In the genomic region with DNA sequence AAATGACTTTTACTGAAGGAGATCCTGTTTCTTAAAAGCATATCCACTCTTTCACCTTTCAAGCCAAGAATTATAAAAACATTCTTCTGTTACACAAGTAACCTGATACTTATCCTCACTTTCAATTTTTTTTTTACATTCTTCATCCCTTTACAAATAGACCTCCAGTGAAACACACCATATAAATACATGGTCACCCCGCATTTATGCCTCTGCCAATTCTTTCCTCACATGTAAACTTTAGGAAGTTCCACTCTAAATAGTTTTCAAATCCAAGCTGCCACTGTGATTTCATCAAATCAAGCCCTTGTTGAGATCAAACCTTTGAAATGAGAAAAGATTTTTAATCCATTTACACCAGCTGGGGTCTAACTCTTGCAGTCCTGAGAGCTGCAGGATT, we compare ENCODE assay signal across 23 cellular contexts.
"Had no signal": no experiment of that assay in that cellular context is flagged by ENCODE, and none has a peak within 500 bp of the region (broad histone marks: within the 10 kb centered on the region; RNA-seq: fewer than 3 reads in every experiment).

No MANE protein-coding gene starts in this region.

- H3K4me1 Mint-ChIP-seq: central memory CD8-positive, alpha-beta T cell had no signal

- H3K9me3 ChIP-seq: neutrophil, pancreas, thyroid gland had no signal

- DNase-seq: cortex of kidney; effector memory CD4-positive, alpha-beta T cell; kidney; left cardiac atrium; left lung; mesenchymal stem cell; midbrain; naive thymus-derived CD4-positive, alpha-beta T cell; pancreas; stimulated activated CD4-positive, alpha-beta T cell treated with anti-CD3 and anti-CD28 coated beads, Interleukin-12 subunit alpha, Interleukin-12 subunit beta, amount 100 ng/mL, for 4 hours; stimulated activated CD4-positive, alpha-beta T cell treated with anti-CD3 and anti-CD28 coated beads, Interleukin-1b, Interleukin-23, amount 100 ng/mL, for 48 hours; stimulated activated CD4-positive, alpha-beta T cell treated with anti-CD3 and anti-CD28 coated beads, Interleukin-4, amount 100 ng/mL, for 24 hours; stimulated activated naive CD4-positive, alpha-beta T cell treated with Interleukin-2 at 50 U/mL for 16 hours; stomach; thyroid gland; trophoblast cell had no signal

- H3K4me1 ChIP-seq: left lung, pancreas had no signal

- H3K4me2 ChIP-seq: smooth muscle cell had no signal

- H3K27ac ChIP-seq: esophagus muscularis mucosa, left lung, neutrophil, pancreas, right atrium auricular region, stomach, thyroid gland had no signal

- H3K4me3 Mint-ChIP-seq: central memory CD8-positive, alpha-beta T cell; naive thymus-derived CD4-positive, alpha-beta T cell; stimulated activated effector memory CD8-positive, alpha-beta T cell treated with anti-CD3 and anti-CD28 coated beads, Interleukin-12 subunit alpha, Interleukin-12 subunit beta, amount 100 ng/mL, for 72 hours had no signal

- H3K4me3 ChIP-seq: esophagus muscularis mucosa, left lung, pancreas, right atrium auricular region, smooth muscle cell, stomach, thyroid gland had no signal

- H3K36me3 ChIP-seq: esophagus muscularis mucosa, left lung, neutrophil, pancreas, right atrium auricular region, stomach, thyroid gland had no signal

- H3K9me3 Mint-ChIP-seq: stimulated activated effector memory CD8-positive, alpha-beta T cell treated with anti-CD3 and anti-CD28 coated beads, Interleukin-12 subunit alpha, Interleukin-12 subunit beta, amount 100 ng/mL, for 72 hours had no signal

- H3K36me3 Mint-ChIP-seq: stimulated activated effector memory CD8-positive, alpha-beta T cell treated with anti-CD3 and anti-CD28 coated beads, Interleukin-12 subunit alpha, Interleukin-12 subunit beta, amount 100 ng/mL, for 72 hours had no signal

- H3K27ac Mint-ChIP-seq: naive thymus-derived CD4-positive, alpha-beta T cell; progenitor cell of endocrine pancreas; stimulated activated effector memory CD8-positive, alpha-beta T cell treated with anti-CD3 and anti-CD28 coated beads, Interleukin-12 subunit alpha, Interleukin-12 subunit beta, amount 100 ng/mL, for 72 hours had no signal

- H3K27me3 ChIP-seq: pancreas, right atrium auricular region, thyroid gland had no signal
